In genomic region chr22:36617694-36618522, GRCh38 we compare ENCODE assay signal across 30 cellular contexts.
"Had no signal": no experiment of that assay in that cellular context is flagged by ENCODE, and none has a peak within 500 bp of the region (broad histone marks: within the 10 kb centered on the region; RNA-seq: fewer than 3 reads in every experiment).

No MANE protein-coding gene starts in this region.

- H3K9me3 ChIP-seq: SJSA1, SK-N-SH had no signal

- H3K27ac ChIP-seq: brain microvascular endothelial cell, SJSA1, VCaP had no signal

- DNase-seq: activated B cell treated with CpG ODN at 0.5 μM for 24 hours; activated CD4-positive, alpha-beta memory T cell treated with anti-CD3 and anti-CD28 coated beads for 36 hours; activated CD4-positive, alpha-beta T cell treated with anti-CD3 and anti-CD28 coated beads for 4 hours; activated CD4-positive, alpha-beta T cell treated with anti-CD3 and anti-CD28 coated beads, Interleukin-2, amount 50 U/mL, for 1 hour; activated CD4-positive, CD25-positive, alpha-beta regulatory T cell treated with anti-CD3 and anti-CD28 coated beads, Interleukin-2, amount 50 U/mL, for 72 hours; activated CD8-positive, alpha-beta memory T cell treated with anti-CD3 and anti-CD28 coated beads, Interleukin-2, amount 50 U/mL, for 4 hours; activated effector memory CD4-positive, alpha-beta T cell treated with Interleukin-2 at 50 U/mL for 16 hours; activated naive CD4-positive, alpha-beta T cell treated with anti-CD3 and anti-CD28 coated beads, Interleukin-2, amount 10 ng/mL, durations not matched to agents 7 days and 5 days; activated naive CD8-positive, alpha-beta T cell treated with anti-CD3 and anti-CD28 coated beads, Interleukin-2, amount 50 U/mL, for 24 hours; activated T-cell treated with anti-CD3 and anti-CD28 coated beads for 4 hours; activated T-cell treated with anti-CD3 and anti-CD28 coated beads, Interleukin-2, amount 50 U/mL, for 4 hours; anterior cingulate cortex; brain microvascular endothelial cell; central memory CD4-positive, alpha-beta T cell; KG1; NCI-H1105 treated with DMSO at 0.1 percent for 48 hours; NCI-H1436; NCI-H1694; NCI-H1930; NCI-H2107; NCI-H226; NCI-H446 treated with DMSO at 0.1 percent for 48 hours; RPMI8226; SHP77 treated with DMSO at 0.1 percent for 48 hours; SK-N-SH; T-cell; T-helper 17 cell had no signal

- H3K4me3 ChIP-seq: SJSA1 had no signal

- H3K4me2 ChIP-seq: SK-N-SH had no signal

- H3K9ac ChIP-seq: SK-N-SH had no signal

- H3K4me1 ChIP-seq: SJSA1 had no signal

- H3K9me2 ChIP-seq: SK-N-SH had no signal

- ATAC-seq: activated naive CD8-positive, alpha-beta T cell treated with anti-CD3 and anti-CD28 coated beads, Interleukin-2, amount 50 U/mL, for 24 hours; activated T-cell treated with anti-CD3 and anti-CD28 coated beads, Interleukin-2, amount 50 U/mL, for 4 hours; Panc1; T-cell; T-helper 17 cell had no signal

- H3K36me3 ChIP-seq: brain microvascular endothelial cell, SJSA1 had no signal
